ENCODE assay signal across 24 cellular contexts in genomic region chr1:5877683-5878530, GRCh38.
"Had no signal": no experiment of that assay in that cellular context is flagged by ENCODE, and none has a peak within 500 bp of the region (broad histone marks: within the 10 kb centered on the region; RNA-seq: fewer than 3 reads in every experiment).

No MANE protein-coding gene starts in this region.

- H3K4me3 Mint-ChIP-seq: activated CD8-positive, alpha-beta T cell treated with anti-CD3 and anti-CD28 coated beads, Interleukin-2, amount 10 ng/mL, durations not matched to agents 7 days and 5 days; activated naive CD8-positive, alpha-beta T cell treated with anti-CD3 and anti-CD28 coated beads, Interleukin-2, amount 10 ng/mL, durations not matched to agents 7 days and 5 days; T-helper 17 cell; WTC11 had no signal

- H3K27me3 ChIP-seq: adrenal gland, SJCRH30 had no signal

- H3K27me3 Mint-ChIP-seq: activated naive CD8-positive, alpha-beta T cell treated with anti-CD3 and anti-CD28 coated beads, Interleukin-2, amount 10 ng/mL, durations not matched to agents 7 days and 5 days; T-helper 17 cell had no signal

- H3K27ac ChIP-seq: adrenal gland, SJCRH30 had no signal

- H3K4me1 Mint-ChIP-seq: activated naive CD8-positive, alpha-beta T cell treated with anti-CD3 and anti-CD28 coated beads, Interleukin-2, amount 10 ng/mL, durations not matched to agents 7 days and 5 days; WTC11 had no signal

- ATAC-seq: activated CD8-positive, alpha-beta T cell treated with anti-CD3 and anti-CD28 coated beads, Interleukin-2, amount 10 ng/mL, durations not matched to agents 7 days and 5 days; T-helper 17 cell; WTC11 had no signal

- H3K27ac Mint-ChIP-seq: activated CD8-positive, alpha-beta T cell treated with anti-CD3 and anti-CD28 coated beads, Interleukin-2, amount 10 ng/mL, durations not matched to agents 7 days and 5 days; activated naive CD8-positive, alpha-beta T cell treated with anti-CD3 and anti-CD28 coated beads, Interleukin-2, amount 10 ng/mL, durations not matched to agents 7 days and 5 days; T-helper 17 cell; WTC11 had no signal

- H3K36me3 ChIP-seq: SJCRH30 had no signal

- H3K4me1 ChIP-seq: adrenal gland, SJCRH30 had no signal

- DNase-seq: activated CD4-positive, alpha-beta T cell treated with anti-CD3 and anti-CD28 coated beads for 48 hours; activated CD4-positive, alpha-beta T cell treated with anti-CD3 and anti-CD28 coated beads, Interleukin-2, amount 50 U/mL, for 4 hours; activated CD4-positive, CD25-positive, alpha-beta regulatory T cell treated with anti-CD3 and anti-CD28 coated beads, Interleukin-2, amount 50 U/mL, for 72 hours; activated CD8-positive, alpha-beta memory T cell treated with anti-CD3 and anti-CD28 coated beads, Interleukin-2, amount 50 U/mL, for 48 hours; activated CD8-positive, alpha-beta T cell treated with anti-CD3 and anti-CD28 coated beads, Interleukin-2, amount 10 ng/mL, durations not matched to agents 7 days and 5 days; activated naive CD4-positive, alpha-beta T cell treated with anti-CD3 and anti-CD28 coated beads, Interleukin-2, amount 50 U/mL, for 16 hours; activated naive CD8-positive, alpha-beta T cell treated with anti-CD3 and anti-CD28 coated beads, Interleukin-2, amount 10 ng/mL, durations not matched to agents 7 days and 5 days; activated T-cell treated with anti-CD3 and anti-CD28 coated beads, Interleukin-2, amount 50 U/mL, for 1 hour; adrenal gland; anterior cingulate cortex; Kasumi-1; KBM-7; NCI-H1105 treated with DMSO at 0.1 percent for 48 hours; NCI-H1436 treated with DMSO at 0.1 percent for 48 hours; NCI-H187; NCI-H2081 treated with DMSO at 0.1 percent for 48 hours; NCI-H446; NCI-H524 treated with DMSO at 0.1 percent for 48 hours; NCI-H774; OCI-M1; SJCRH30; T-helper 17 cell; T-helper 9 cell had no signal

- H3K4me3 ChIP-seq: adrenal gland, SJCRH30 had no signal

- H3K9me3 ChIP-seq: adrenal gland had no signal
